ENCODE assay signal across 12 cellular contexts in genomic region chr12:132449565-132450390, GRCh38. TPM values are rescaled to one million over a fixed set of nuclear protein-coding genes. Genes with fewer than 3 reads are reported as not detected.
DNase-seq lines count a peak whose midpoint lies in the region; ATAC-seq and TF ChIP-seq lines count a peak whose summit lies in the region.
"Had no signal": no experiment of that assay in that cellular context is flagged by ENCODE, and none has a peak within 500 bp of the region (broad histone marks: within the 10 kb centered on the region; RNA-seq: fewer than 3 reads in every experiment).

No MANE protein-coding gene starts in this region.

- POLR2A ChIA-PET in PC-3 (lab: Charles Lee; ENCODE audit: unreplicated experiment), result no interaction called here

- no TSS peak for BruUV-seq in PC-3 (replicated peaks; lab: Mats Ljungman, UMichigan)

- no peak overlapping the region for H3K4me2 ChIP-seq in PC-3 (ENCODE audit: low read length)

- ATAC-seq in GM18502 (IDR thresholded peaks at IDR 0.05; ENCODE audit: poor library complexity, unreplicated experiment) (peak; percentile 75), HG03139 (IDR thresholded peaks at IDR 0.05; ENCODE audit: unreplicated experiment) (peak; percentile 40), PC-3 (no peak)

- no peak overlapping the region for H3K27ac ChIP-seq in PC-3 (ENCODE audit: low read length)

- no peaks in the 10 kb centered on the region for H3K27me3 ChIP-seq in PC-3 (ENCODE audit: low read length)

- H3K9ac ChIP-seq in PC-3 (ENCODE audit: low read length), result no peak overlapping the region

- no peaks in the 10 kb centered on the region for H3K9me3 ChIP-seq in PC-3 (ENCODE audit: low read length)

- TF ChIP-seq CTCF in GM20000 (IDR thresholded peaks at IDR 0.05; ENCODE audit: extremely low read depth, missing control alignments) (no peak), PC-3 (conservative IDR thresholded peaks at IDR 0.05; ENCODE audit: low read depth, low read length) (no peak)

- no peak overlapping the region for H3K4me3 ChIP-seq in PC-3 (ENCODE audit: low read length)
- H3K4me3 ChIP-seq: skin epidermis had no signal

- CTCF ChIA-PET in PC-3 (lab: Charles Lee), result no interaction called here

- DNase-seq in GM20000 (ENCODE audit: low spot score), result peak; percentile 80
- peak; percentile 55 for DNase-seq in germinal center (ENCODE audit: low spot score)
- DNase-seq in NCI-H2227 treated with DMSO at 0.1 percent for 48 hours (lab: John Stamatoyannopoulos, UW), result no peak
- DNase-seq in nucleus accumbens (lab: John Stamatoyannopoulos, UW), result no peak
- no peak for DNase-seq in PC-3
- DNase-seq in T1000 (lab: John Stamatoyannopoulos, UW), result no peak
- DNase-seq: effector memory CD4-positive, alpha-beta T cell; kidney glomerular epithelial cell; OCI-M1 had no signal

- H3F3A ChIP-seq in PC-3 (ENCODE audit: low read length, unreplicated experiment), result no peaks in the 10 kb centered on the region

- H3K79me2 ChIP-seq in PC-3 (ENCODE audit: low read length), result no peaks in the 10 kb centered on the region

- no peaks in the 10 kb centered on the region for H3K36me3 ChIP-seq in PC-3 (ENCODE audit: low read depth, low read length)

- intact Hi-C loops in PC-3 (cut with micrococcal nuclease), result no loop called here

- H2AFZ ChIP-seq in PC-3 (ENCODE audit: low read length), result no peak overlapping the region

- H3K9me2 ChIP-seq in PC-3 (replicated peaks; ENCODE audit: low read length), result no peaks in the 10 kb centered on the region

- H3K4me1 ChIP-seq in PC-3 (ENCODE audit: insufficient read depth, low read length), result peaks cover 10% of the 10 kb centered on the region

- H4K20me1 ChIP-seq in PC-3 (ENCODE audit: low read length), result no peaks in the 10 kb centered on the region

RNA-seq across cellular contexts. Expression of gene FBRSL1, which starts 40.2 kb away (rescaled TPM):
- 45.3 and 62.3 TPM in 2 replicates for total RNA-seq in PC-3 (2014; rRNA removed)

Comparison
In these comparisons a context has a peak if more than half of its experiments do, and no peak if none do; other contexts are left out.
1. DNase-seq: peak in GM20000 (single experiment) and germinal center (single experiment); none in NCI-H2227 treated with DMSO at 0.1 percent for 48 hours (single experiment), nucleus accumbens (0 of 56), PC-3 (single experiment) and T1000 (single experiment).